In the genomic region with DNA sequence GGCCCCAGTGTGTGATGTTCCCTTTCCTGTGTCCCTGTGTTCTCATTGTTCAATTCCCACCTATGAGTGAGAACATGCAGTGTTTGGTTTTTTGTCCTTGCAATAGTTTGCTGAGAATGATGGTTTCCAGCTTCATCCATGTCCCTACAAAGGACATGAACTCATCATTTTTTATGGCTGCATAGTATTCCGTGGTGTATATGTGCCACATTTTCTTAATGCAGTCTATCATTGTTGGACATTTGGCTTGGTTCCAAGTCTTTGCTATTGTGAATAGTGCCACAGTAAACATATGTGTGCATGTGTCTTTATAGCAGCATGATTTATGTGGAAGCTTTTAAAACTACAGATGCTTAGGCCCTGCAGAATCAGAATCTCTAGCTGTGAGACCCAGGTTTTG, we compare ENCODE assay signal across 7 cellular contexts. TPM values are rescaled to one million over a fixed set of nuclear protein-coding genes. Genes with fewer than 3 reads are reported as not detected.
"Had no signal": no experiment of that assay in that cellular context is flagged by ENCODE, and none has a peak within 500 bp of the region (broad histone marks: within the 10 kb centered on the region; RNA-seq: fewer than 3 reads in every experiment).

No MANE protein-coding gene starts in this region.

RNA-seq across cellular contexts. Expression of a gene that starts 34.3 kb away (rescaled TPM):
- total RNA-seq: GM23248, GM23338, H1, H4, H7, H9, HFFc6 had no signal
- polyA plus RNA-seq: GM23248, GM23338, H1 had no signal
